Comparison of ENCODE assay signal across 22 cellular contexts in genomic region chr1:241276391-241276790, GRCh38.
"Had no signal": no experiment of that assay in that cellular context is flagged by ENCODE, and none has a peak within 500 bp of the region (broad histone marks: within the 10 kb centered on the region; RNA-seq: fewer than 3 reads in every experiment).

No MANE protein-coding gene starts in this region.

- H3K27me3 Mint-ChIP-seq: dendritic cell treated with granulocyte-macrophage colony-stimulating factor and Interleukin-4, amounts not matched to agents 40 ng/mL and 50 ng/mL, for 4 days; natural killer cell treated with Interleukin-12 subunit alpha and Interleukin-12 subunit beta and Interleukin-15 and Interleukin-18, amount 100 ng/mL, for 72 hours; type B pancreatic cell had no signal

- H3K4me3 ChIP-seq: gastroesophageal sphincter, hepatocyte, lung, neural progenitor cell, ovary, right atrium auricular region, sigmoid colon, stomach, thyroid gland, uterus had no signal

- H3K27me3 ChIP-seq: gastroesophageal sphincter, hepatocyte, neural progenitor cell, ovary, right atrium auricular region, sigmoid colon, stomach, thyroid gland, uterus had no signal

- H3K4me3 Mint-ChIP-seq: dendritic cell treated with granulocyte-macrophage colony-stimulating factor and Interleukin-4, amounts not matched to agents 40 ng/mL and 50 ng/mL, for 4 days; natural killer cell treated with Interleukin-12 subunit alpha and Interleukin-12 subunit beta and Interleukin-15 and Interleukin-18, amount 100 ng/mL, for 72 hours; neural progenitor cell; type B pancreatic cell had no signal

- H3K27ac Mint-ChIP-seq: dendritic cell treated with granulocyte-macrophage colony-stimulating factor and Interleukin-4, amounts not matched to agents 40 ng/mL and 50 ng/mL, for 4 days; natural killer cell treated with Interleukin-12 subunit alpha and Interleukin-12 subunit beta and Interleukin-15 and Interleukin-18, amount 100 ng/mL, for 72 hours; neural progenitor cell; type B pancreatic cell had no signal

- H3K4me1 ChIP-seq: gastroesophageal sphincter, neural progenitor cell, right atrium auricular region, sigmoid colon, stomach, thyroid gland, uterus had no signal

- H3K27ac ChIP-seq: gastroesophageal sphincter, hepatocyte, neural progenitor cell, ovary, right atrium auricular region, sigmoid colon, stomach, thyroid gland, uterus had no signal

- H3K9me3 ChIP-seq: ovary, thyroid gland, uterus had no signal

- H3K4me1 Mint-ChIP-seq: neural progenitor cell had no signal

- DNase-seq: glutamatergic neuron; left colon; left ventricle myocardium superior; mesenchymal stem cell; midbrain; nucleus accumbens; ovary; sigmoid colon; stimulated activated CD4-positive, alpha-beta T cell treated with anti-CD3 and anti-CD28 coated beads, Interleukin-12 subunit alpha, Interleukin-12 subunit beta, amount 100 ng/mL, for 4 hours; stimulated activated naive CD4-positive, alpha-beta T cell; stomach; substantia nigra; thyroid gland; uterus had no signal

- H3K36me3 ChIP-seq: gastroesophageal sphincter, neural progenitor cell, ovary, right atrium auricular region, sigmoid colon, stomach, thyroid gland, uterus had no signal

- H3K36me3 Mint-ChIP-seq: type B pancreatic cell had no signal
